ENCODE assay signal across 8 cellular contexts in the genomic region with DNA sequence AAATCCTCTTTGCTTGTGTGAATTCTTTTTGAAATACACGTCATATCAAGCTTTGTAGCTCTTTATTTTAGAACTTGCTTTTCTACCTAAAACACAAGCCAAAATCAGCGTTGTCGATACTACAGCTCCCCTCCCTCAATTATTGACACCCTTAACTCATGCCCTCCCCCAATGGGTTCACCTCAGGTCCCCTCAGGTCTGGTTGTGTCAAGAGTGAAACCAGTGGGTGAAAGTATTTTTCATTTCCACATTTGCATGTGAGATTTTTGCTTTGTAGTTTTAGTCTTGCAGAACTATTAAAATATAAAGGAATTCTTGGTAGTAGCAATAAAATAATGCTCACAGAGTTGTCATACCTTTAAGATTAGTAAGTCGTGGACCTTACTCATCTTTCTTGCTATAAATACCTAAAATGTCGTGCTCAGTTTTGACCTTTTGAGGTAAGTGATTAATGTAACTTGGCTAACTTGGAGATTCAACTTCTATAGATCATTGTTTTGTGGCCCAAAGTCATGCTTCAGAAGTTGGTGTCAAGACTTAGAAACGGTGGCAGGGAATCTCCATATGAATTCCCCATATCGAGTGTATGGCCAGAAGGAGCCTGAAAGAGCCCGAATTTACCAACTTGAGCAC. TPM values are rescaled to one million over a fixed set of nuclear protein-coding genes. Genes with fewer than 3 reads are reported as not detected.
DNase-seq lines count a peak whose midpoint lies in the region; ATAC-seq and TF ChIP-seq lines count a peak whose summit lies in the region.

No MANE protein-coding gene starts in this region.

- peak; percentile 77 to 78 for ATAC-seq in activated CD4-positive, CD25-positive, alpha-beta regulatory T cell treated with anti-CD3 and anti-CD28 coated beads, Interleukin-2, amount 50 U/mL, for 24 hours
- ATAC-seq in HG03342 (IDR thresholded peaks at IDR 0.05; ENCODE audit: unreplicated experiment) = peak; percentile 38
- no peak for ATAC-seq in right cardiac atrium

- no peaks in the 10 kb centered on the region for H3K9me3 ChIP-seq in neutrophil
- no peaks in the 10 kb centered on the region for H3K9me3 ChIP-seq in right cardiac atrium (ENCODE audit: control insufficient read depth, low read length)

- 86% methylated on average over 8 of the region's 8 CpGs for WGBS in right cardiac atrium

- H3K4me1 ChIP-seq in neutrophil (ENCODE audit: control insufficient read depth in 1 of 2, insufficient read depth in 1 of 2, low read depth in 1 of 2, low read length in 1 of 2) (peaks cover 27 to 34% of the 10 kb centered on the region in 2 experiments), right cardiac atrium (ENCODE audit: control insufficient read depth, insufficient read depth, low read length) (peaks cover 1% of the 10 kb centered on the region)

- no peak for DNase-seq in activated CD4-positive, CD25-positive, alpha-beta regulatory T cell (lab: John Stamatoyannopoulos, UW)
- DNase-seq in astrocyte of the spinal cord (ENCODE audit: low read depth, low spot score) (peak; percentile 29), SHP77 treated with DMSO at 0.1 percent for 48 hours (lab: John Stamatoyannopoulos, UW) (no peak), right cardiac atrium (no peak), NOMO-1 treated with dmso at 0.1 percent for 144 hours (lab: John Stamatoyannopoulos, UW; ENCODE audit: unreplicated experiment) (no peak)

- peak overlapping the region; percentile 85 for H3K27ac ChIP-seq in neutrophil
- no peak overlapping the region for H3K27ac ChIP-seq in right cardiac atrium (ENCODE audit: low read length)

- TF ChIP-seq CTCF in astrocyte of the spinal cord (IDR thresholded peaks at IDR 0.05; ENCODE audit: low read depth, low read length) (no peak), neutrophil (IDR thresholded peaks at IDR 0.05) (no peak)

- intact Hi-C loops in right cardiac atrium (cut with DNase I) = no loop called here

- H3K4me3 ChIP-seq in astrocyte of the spinal cord (ENCODE audit: low read depth, low read length) (peak overlapping the region; percentile 75), neutrophil (ENCODE audit: low read depth in 1 of 2, low read length in 1 of 2) (peak overlapping the region in 1 of 2 experiments; percentile 94), right cardiac atrium (ENCODE audit: low read length) (no peak overlapping the region)

- in situ Hi-C loops in astrocyte of the spinal cord (cut with HindIII; ENCODE audit: low sequenced_read_pairs) = no loop called here

- H3K36me3 ChIP-seq in neutrophil = no peaks in the 10 kb centered on the region

- no peaks in the 10 kb centered on the region for H3K27me3 ChIP-seq in neutrophil
- H3K27me3 ChIP-seq in right cardiac atrium (ENCODE audit: control insufficient read depth, insufficient read depth) = no peaks in the 10 kb centered on the region

RNA-seq across cellular contexts. Expression of a gene that starts 1.7 kb away (rescaled TPM):
- 1 to 10 TPM; 4.5 to 9.9 (median 5.8) TPM for total RNA-seq in right cardiac atrium
- 3.3 TPM for polyA plus RNA-seq in right cardiac atrium

Comparison
In these comparisons a context has a peak if more than half of its experiments do, and no peak if none do; other contexts are left out.
1. ATAC-seq: peak in activated CD4-positive, CD25-positive, alpha-beta regulatory T cell treated with anti-CD3 and anti-CD28 coated beads, Interleukin-2, amount 50 U/mL, for 24 hours (2 of 2) and HG03342 (single experiment); none in right cardiac atrium (0 of 2).